8 cellular contexts compared by ENCODE assay signal in genomic region chr1:4825841-4826450, GRCh38.
DNase-seq lines count a peak whose midpoint lies in the region; ATAC-seq, FAIRE-seq and TF ChIP-seq lines count a peak whose summit lies in the region.

No MANE protein-coding gene starts in this region.

- H3K4me2 ChIP-seq in DOHH2 (ENCODE audit: low read length), result no peak overlapping the region
- no peak overlapping the region for H3K4me2 ChIP-seq in GM12878 (ENCODE audit: control insufficient read depth, insufficient read depth)
- no peak overlapping the region for H3K4me2 ChIP-seq in mesendoderm (ENCODE audit: low read length)

- no peak overlapping the region for H2BK5ac ChIP-seq in mesendoderm (ENCODE audit: low read length)

- no peak overlapping the region for H2BK15ac ChIP-seq in mesendoderm (replicated peaks; ENCODE audit: low read depth)

- POLR2A ChIA-PET in GM12878 (lab: Charles Lee), result no interaction called here

- no peak overlapping the region for H3K18ac ChIP-seq in mesendoderm (ENCODE audit: low read length)

- H4K8ac ChIP-seq in mesendoderm (ENCODE audit: low read depth, low read length), result no peak overlapping the region

- no peak overlapping the region for H3K4ac ChIP-seq in mesendoderm (ENCODE audit: low read depth, low read length)

- H3K56ac ChIP-seq in mesendoderm (ENCODE audit: low read length), result no peak overlapping the region

- H3K23ac ChIP-seq in mesendoderm (ENCODE audit: low read length), result no peak overlapping the region

- H3K9me3 ChIP-seq in DOHH2 (ENCODE audit: control insufficient read depth, insufficient read depth, low read length) (no peaks in the 10 kb centered on the region), GM12878 (replicated peaks; ENCODE audit: control insufficient read depth, insufficient read depth, low read length) (no peaks in the 10 kb centered on the region), MG63 (no peaks in the 10 kb centered on the region), spleen (peaks cover 0 to 14% (median 3%) of the 10 kb centered on the region in 8 donors)

- TF ChIP-seq RAD21 in GM12878 (IDR thresholded peaks at IDR 0.05; ENCODE audit: insufficient read depth, low read depth, low read length), result peak; percentile 82

- RAD21 ChIA-PET in GM12878 (lab: Charles Lee; ENCODE audit: unreplicated experiment), result interaction anchor here (1.7 kb wide), 1 partner anchor 48 kb away, joined by 6 read pairs; no protein-coding TSS in a partner anchor

- H3K9ac ChIP-seq in GM12878 (ENCODE audit: control insufficient read depth, insufficient read depth, low read length) (no peak overlapping the region), mesendoderm (ENCODE audit: low read length) (no peak overlapping the region)

- FAIRE-seq in HTR-8/SVneo (lab: Jason Lieb, UNC) (no peak), GM12878 (lab: Jason Lieb, UNC) (no peak)

- TF ChIP-seq POLR2A in GM12878 (IDR thresholded peaks at IDR 0.05; ENCODE audit: low read depth, low read length) (no peak), spleen (IDR thresholded peaks at IDR 0.05) (no peak)

- SMC1A ChIA-PET in GM12878 (lab: Charles Lee; ENCODE audit: uncharacterized antibody, unreplicated experiment), result interaction anchor here (1.5 kb wide), 1 partner anchor 10 kb away, joined by 3 read pairs; no protein-coding TSS in a partner anchor

- no peaks in the 10 kb centered on the region for H3F3A ChIP-seq in DOHH2 (ENCODE audit: control insufficient read depth, insufficient read depth)

- intact Hi-C loops in GM12878 (cut with micrococcal nuclease; ENCODE audit: unreplicated experiment) (loop anchor here (2.0 to 5.0 kb wide), 2 partner anchors 169 to 914 kb away; no protein-coding TSS in a partner anchor), spleen (cut with DNase I; ENCODE audit: low total_unique reads) (no loop called here)

- no peaks in the 10 kb centered on the region for H3K79me1 ChIP-seq in mesendoderm (ENCODE audit: low read length)

- H3K27ac Mint-ChIP-seq in activated naive CD4-positive, alpha-beta T cell treated with anti-CD3 and anti-CD28 coated beads, Interleukin-2, amount 50 U/mL, for 72 hours, result no peak overlapping the region

- H3K4me1 ChIP-seq in DOHH2 (ENCODE audit: control insufficient read depth, low read length), result no peaks in the 10 kb centered on the region
- H3K4me1 ChIP-seq in GM12878 (ENCODE audit: control insufficient read depth, insufficient read depth, low read length), result no peaks in the 10 kb centered on the region
- no peaks in the 10 kb centered on the region for H3K4me1 ChIP-seq in mesendoderm (ENCODE audit: control insufficient read depth, low read depth, low read length)
- H3K4me1 ChIP-seq in spleen, result no peaks in the 10 kb centered on the region

- H3K27ac ChIP-seq in DOHH2 (ENCODE audit: low read depth, low read length), result no peak overlapping the region
- no peak overlapping the region for H3K27ac ChIP-seq in GM12878 (ENCODE audit: control insufficient read depth, insufficient read depth)
- no peak overlapping the region for H3K27ac ChIP-seq in mesendoderm (ENCODE audit: low read depth, low read length)
- no peak overlapping the region for H3K27ac ChIP-seq in spleen

- H2BK120ac ChIP-seq in mesendoderm (ENCODE audit: low read depth, low read length), result no peak overlapping the region

- H3K36me3 ChIP-seq in DOHH2 (ENCODE audit: control insufficient read depth, low read length) (no peaks in the 10 kb centered on the region), GM12878 (ENCODE audit: control insufficient read depth in 2 of 2, insufficient read depth in 2 of 2, low read length in 1 of 2) (no peaks in the 10 kb centered on the region), mesendoderm (ENCODE audit: control insufficient read depth, insufficient read depth, low read length) (no peaks in the 10 kb centered on the region), MG63 (no peaks in the 10 kb centered on the region), spleen (no peaks in the 10 kb centered on the region)

- no peak overlapping the region for H2AK5ac ChIP-seq in mesendoderm (ENCODE audit: low read length)

- WGBS in GM12878 (ENCODE audit: insufficient coverage, insufficient replicate concordance, low lambda C conversion rate, missing lambda C conversion rate), result 1% methylated on average over 5 of the region's 5 CpGs
- no CpG with 5 or more reads among the region's 5 CpGs for WGBS in mesendoderm (ENCODE audit: extremely low coverage, insufficient coverage, low lambda C conversion rate)
- 45 to 51% (median 47%) methylated on average over 5 of the region's 5 CpGs for WGBS in spleen, 5 donors

- BruUV-seq in GM12878 (replicated peaks; lab: Mats Ljungman, UMichigan), result no TSS peak

- H3K27me3 ChIP-seq in DOHH2 (ENCODE audit: control insufficient read depth, low read length), result no peaks in the 10 kb centered on the region
- no peaks in the 10 kb centered on the region for H3K27me3 ChIP-seq in GM12878 (replicated peaks in 1 of 2; ENCODE audit: control insufficient read depth in 2 of 2, insufficient read depth in 2 of 2, low read length in 1 of 2)
- H3K27me3 ChIP-seq in mesendoderm (ENCODE audit: insufficient read depth, low read length, poor library complexity), result no peaks in the 10 kb centered on the region
- no peaks in the 10 kb centered on the region for H3K27me3 ChIP-seq in MG63
- H3K27me3 ChIP-seq in spleen (replicated peaks in 1 of 7), result peaks cover 0 to 9% (median 0%) of the 10 kb centered on the region in 7 donors

- H4K20me1 ChIP-seq in DOHH2 (ENCODE audit: control insufficient read depth, insufficient read depth, low read depth, low read length) (no peaks in the 10 kb centered on the region), GM12878 (ENCODE audit: control insufficient read depth, insufficient read depth) (no peaks in the 10 kb centered on the region)

- H3K9me2 ChIP-seq in DOHH2 (replicated peaks; ENCODE audit: control insufficient read depth, low read length), result no peaks in the 10 kb centered on the region

- no peak overlapping the region for H2AFZ ChIP-seq in GM12878 (ENCODE audit: control insufficient read depth, low read depth, low read length)

- H3K79me2 ChIP-seq in DOHH2 (ENCODE audit: control insufficient read depth, low read length) (no peaks in the 10 kb centered on the region), GM12878 (ENCODE audit: control insufficient read depth, insufficient read depth, low read length) (no peaks in the 10 kb centered on the region), mesendoderm (ENCODE audit: control insufficient read depth, insufficient read depth, low read length) (no peaks in the 10 kb centered on the region)

- peak; percentile 47 for DNase-seq in HTR-8/SVneo (ENCODE audit: insufficient read length, low spot score)
- no peak for DNase-seq in GM12878 (ENCODE audit: low read depth, low spot score)
- DNase-seq in mesendoderm, result peak; percentile 75
- no peak for DNase-seq in MG63
- no peak for DNase-seq in activated naive CD4-positive, alpha-beta T cell treated with anti-CD3 and anti-CD28 coated beads, Interleukin-2, amount 50 U/mL, for 72 hours (ENCODE audit: low spot score in 2 of 2)
- no peak for DNase-seq in spleen

- no peak for ATAC-seq in GM12878
- ATAC-seq in activated naive CD4-positive, alpha-beta T cell treated with anti-CD3 and anti-CD28 coated beads, Interleukin-2, amount 50 U/mL, for 72 hours, result no peak
- ATAC-seq in GM19351 (IDR thresholded peaks at IDR 0.05; ENCODE audit: unreplicated experiment), result no peak

- H3K4me3 ChIP-seq in DOHH2 (ENCODE audit: low read length), result no peak overlapping the region
- no peak overlapping the region for H3K4me3 ChIP-seq in GM12878
- no peak overlapping the region for H3K4me3 ChIP-seq in mesendoderm (ENCODE audit: low read length)
- no peak overlapping the region for H3K4me3 ChIP-seq in MG63
- H3K4me3 ChIP-seq in spleen, result no peak overlapping the region

- no peaks in the 10 kb centered on the region for H3K36me3 Mint-ChIP-seq in activated naive CD4-positive, alpha-beta T cell treated with anti-CD3 and anti-CD28 coated beads, Interleukin-2, amount 50 U/mL, for 72 hours

- no peak overlapping the region for H4K5ac ChIP-seq in mesendoderm (ENCODE audit: low read length)

- H3K9me3 Mint-ChIP-seq in activated naive CD4-positive, alpha-beta T cell treated with anti-CD3 and anti-CD28 coated beads, Interleukin-2, amount 50 U/mL, for 72 hours, result peaks cover 0 to 3% of the 10 kb centered on the region in 2 donors

- peak; percentile 68 for TF ChIP-seq CTCF in DOHH2 (IDR thresholded peaks at IDR 0.05; ENCODE audit: low read depth, low read length, poor library complexity, severe bottlenecking)
- TF ChIP-seq CTCF in GM12878 (IDR thresholded peaks at IDR 0.05 in 2 of 3, conservative IDR thresholded peaks at IDR 0.05 in 1 of 3; ENCODE audit: control insufficient read depth in 2 of 3, extremely low read depth in 1 of 3, insufficient read depth in 1 of 3, low read depth in 3 of 3, low read length in 3 of 3), result peak; percentile 43 to 63 (median 58); a peak in 5 of 6 replicates
- TF ChIP-seq CTCF in spleen (IDR thresholded peaks at IDR 0.05 in 8 of 11, conservative IDR thresholded peaks at IDR 0.05 in 3 of 11), result peak in 5 of 11 experiments; percentile 24 to 44 (median 36)

- CTCF ChIA-PET in GM12878 (lab: Yijun Ruan, JAX), result interaction anchor here (1.5 to 2.8 kb wide), 2 partner anchors 49 to 175 kb away, joined by 6 to 10 read pairs; no protein-coding TSS in a partner anchor

- TF ChIP-seq EP300 in GM12878 (IDR thresholded peaks at IDR 0.05; ENCODE audit: borderline replicate concordance in 1 of 2, control insufficient read depth in 1 of 2, low read depth in 2 of 2, low read length in 2 of 2), result no peak

- in situ Hi-C loops in GM12878 (cut with MboI), result loop anchor here (10.0 kb wide), 1 partner anchor 171 kb away; the partner anchor contains the start of gene AJAP1

TF ChIP-seq in GM12878, 131 proteins besides CTCF, POLR2A, EP300 and RAD21:
- TF ChIP-seq SMC3 (IDR thresholded peaks at IDR 0.05; ENCODE audit: borderline replicate concordance, low read length), result peak; percentile 70; the same call in 1 of the 2 replicates
- TF ChIP-seq ZBED1 (IDR thresholded peaks at IDR 0.05; ENCODE audit: borderline replicate concordance), result no peak

Comparison
In these comparisons a context has a peak if more than half of its experiments do, and no peak if none do; other contexts are left out.
1. DNase-seq: peak in HTR-8/SVneo (single experiment) and mesendoderm (single experiment); none in GM12878 (single experiment), MG63 (single experiment), activated naive CD4-positive, alpha-beta T cell treated with anti-CD3 and anti-CD28 coated beads, Interleukin-2, amount 50 U/mL, for 72 hours (0 of 2) and spleen (single experiment).